In the genomic region with DNA sequence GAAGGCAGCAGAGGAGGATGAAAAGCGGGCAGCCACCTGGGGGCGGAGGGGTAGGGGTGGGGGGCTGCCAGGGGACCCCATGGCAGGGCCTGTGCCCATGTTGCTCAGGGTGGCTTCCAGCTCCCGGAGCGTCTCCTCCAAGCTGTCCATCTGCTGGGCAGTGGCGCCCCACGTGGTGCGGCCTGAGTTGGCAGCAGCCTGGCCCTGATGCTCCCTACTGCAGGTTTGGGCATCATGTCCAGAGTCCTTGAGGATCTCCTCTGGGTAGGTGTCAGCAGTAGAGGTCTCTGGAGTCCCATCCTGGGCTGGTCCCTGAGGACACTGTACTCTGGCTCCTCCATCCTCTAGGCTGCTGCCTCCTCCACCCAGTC, we compare ENCODE assay signal across 23 cellular contexts.
"Had no signal": no experiment of that assay in that cellular context is flagged by ENCODE, and none has a peak within 500 bp of the region (broad histone marks: within the 10 kb centered on the region; RNA-seq: fewer than 3 reads in every experiment).

No MANE protein-coding gene starts in this region.

- H3K4me2 ChIP-seq: hepatocyte, smooth muscle cell had no signal

- H3K27me3 ChIP-seq: hepatocyte, vagina had no signal

- H3K4me1 Mint-ChIP-seq: activated T-helper 17 cell treated with anti-CD3 and anti-CD28 coated beads, Interleukin-2, amount 50 U/mL, for 72 hours; brain; mesothelial cell of epicardium; natural killer cell had no signal

- ATAC-seq: activated naive CD4-positive, alpha-beta T cell treated with anti-CD3 and anti-CD28 coated beads, Interleukin-2, amount 50 U/mL, for 72 hours; activated T-helper 17 cell treated with anti-CD3 and anti-CD28 coated beads, Interleukin-2, amount 50 U/mL, for 72 hours; natural killer cell; sciatic nerve had no signal

- FAIRE-seq: endothelial cell of umbilical vein, frontal cortex had no signal

- H3K27ac ChIP-seq: hepatocyte, left ventricle myocardium inferior, neutrophil, thoracic aorta, vagina had no signal

- DNase-seq: activated T-cell treated with anti-CD3 and anti-CD28 coated beads, Interleukin-2, amount 50 U/mL, for 1 hour; effector memory CD4-positive, alpha-beta T cell; glutamatergic neuron; left ventricle myocardium inferior; mammary epithelial cell; natural killer cell; stimulated activated CD4-positive, alpha-beta T cell treated with anti-CD3 and anti-CD28 coated beads, Interleukin-4, amount 100 ng/mL, for 1 hour; stimulated activated naive CD4-positive, alpha-beta T cell treated with Interleukin-2 at 50 U/mL for 16 hours; T-helper 9 cell had no signal

- H3K36me3 ChIP-seq: left ventricle myocardium inferior, neutrophil, thoracic aorta, vagina had no signal

- H3K27ac Mint-ChIP-seq: activated naive CD4-positive, alpha-beta T cell treated with anti-CD3 and anti-CD28 coated beads, Interleukin-2, amount 50 U/mL, for 72 hours; activated T-helper 17 cell treated with anti-CD3 and anti-CD28 coated beads, Interleukin-2, amount 50 U/mL, for 72 hours; brain; dendritic cell treated with granulocyte-macrophage colony-stimulating factor and Interleukin-4, amounts not matched to agents 40 ng/mL and 50 ng/mL, for 4 days; mesothelial cell of epicardium; natural killer cell; type B pancreatic cell had no signal

- H3K79me2 ChIP-seq: hepatocyte had no signal

- H3K9me3 ChIP-seq: left ventricle myocardium inferior, neutrophil, thoracic aorta, vagina had no signal

- H3K4me3 ChIP-seq: hepatocyte, left ventricle myocardium inferior, smooth muscle cell, thoracic aorta, vagina had no signal

- H3K27me3 Mint-ChIP-seq: brain, type B pancreatic cell had no signal

- H3K9me3 Mint-ChIP-seq: activated naive CD4-positive, alpha-beta T cell treated with anti-CD3 and anti-CD28 coated beads, Interleukin-2, amount 50 U/mL, for 72 hours; activated T-helper 17 cell treated with anti-CD3 and anti-CD28 coated beads, Interleukin-2, amount 50 U/mL, for 72 hours; brain; dendritic cell treated with granulocyte-macrophage colony-stimulating factor and Interleukin-4, amounts not matched to agents 40 ng/mL and 50 ng/mL, for 4 days; mesothelial cell of epicardium; natural killer cell; type B pancreatic cell had no signal

- H3K4me1 ChIP-seq: left ventricle myocardium inferior, vagina had no signal

- H2AFZ ChIP-seq: hepatocyte had no signal

- H3K4me3 Mint-ChIP-seq: activated T-helper 17 cell treated with anti-CD3 and anti-CD28 coated beads, Interleukin-2, amount 50 U/mL, for 72 hours; brain; dendritic cell treated with granulocyte-macrophage colony-stimulating factor and Interleukin-4, amounts not matched to agents 40 ng/mL and 50 ng/mL, for 4 days; mesothelial cell of epicardium; natural killer cell; type B pancreatic cell had no signal

- H3K36me3 Mint-ChIP-seq: activated naive CD4-positive, alpha-beta T cell treated with anti-CD3 and anti-CD28 coated beads, Interleukin-2, amount 50 U/mL, for 72 hours; natural killer cell; type B pancreatic cell had no signal
